ENCODE assay signal across 1 cellular context in the genomic region with DNA sequence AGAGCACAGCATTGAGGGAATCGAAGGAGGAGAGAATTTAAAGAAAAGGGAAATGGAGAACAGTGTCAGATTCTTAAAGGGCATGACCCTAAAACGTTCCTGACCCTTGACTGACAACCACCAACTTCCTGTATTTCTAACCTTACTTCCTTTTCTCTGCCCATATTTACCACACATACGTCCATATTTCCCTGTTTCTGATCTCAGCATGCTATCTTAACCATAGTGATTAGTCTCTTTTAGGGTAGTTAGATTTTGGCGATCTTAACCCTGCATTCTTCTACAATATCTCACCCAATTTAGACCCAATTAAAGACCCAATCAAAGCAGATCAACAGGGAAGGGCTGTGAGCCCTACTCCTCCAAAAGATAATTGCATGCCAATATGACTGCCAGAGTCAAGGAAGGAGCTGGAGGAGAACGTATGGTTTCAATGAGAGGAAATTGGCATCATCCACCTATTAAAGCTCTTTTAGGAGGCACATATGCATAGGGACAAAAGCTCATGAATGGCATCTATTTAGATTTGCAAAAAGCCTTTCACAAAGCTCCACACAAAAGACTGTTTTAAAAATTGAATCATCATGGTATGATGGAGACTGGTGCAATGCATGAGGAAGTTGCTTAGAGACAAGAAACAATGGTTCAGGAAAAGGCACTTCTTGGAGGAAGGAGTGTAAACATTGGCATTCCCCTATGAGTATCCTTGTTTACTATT.
A peak's percentile ranks its signal among the peaks of the same experiment; 100 is the strongest.
TF ChIP-seq lines count a peak whose summit lies in the region.

No MANE protein-coding gene starts in this region.

TF ChIP-seq in K562, 482 proteins besides CTCF, POLR2A, EP300 and RAD21 (continued from another document and continues in another):
- TF ChIP-seq, protein P1, sequence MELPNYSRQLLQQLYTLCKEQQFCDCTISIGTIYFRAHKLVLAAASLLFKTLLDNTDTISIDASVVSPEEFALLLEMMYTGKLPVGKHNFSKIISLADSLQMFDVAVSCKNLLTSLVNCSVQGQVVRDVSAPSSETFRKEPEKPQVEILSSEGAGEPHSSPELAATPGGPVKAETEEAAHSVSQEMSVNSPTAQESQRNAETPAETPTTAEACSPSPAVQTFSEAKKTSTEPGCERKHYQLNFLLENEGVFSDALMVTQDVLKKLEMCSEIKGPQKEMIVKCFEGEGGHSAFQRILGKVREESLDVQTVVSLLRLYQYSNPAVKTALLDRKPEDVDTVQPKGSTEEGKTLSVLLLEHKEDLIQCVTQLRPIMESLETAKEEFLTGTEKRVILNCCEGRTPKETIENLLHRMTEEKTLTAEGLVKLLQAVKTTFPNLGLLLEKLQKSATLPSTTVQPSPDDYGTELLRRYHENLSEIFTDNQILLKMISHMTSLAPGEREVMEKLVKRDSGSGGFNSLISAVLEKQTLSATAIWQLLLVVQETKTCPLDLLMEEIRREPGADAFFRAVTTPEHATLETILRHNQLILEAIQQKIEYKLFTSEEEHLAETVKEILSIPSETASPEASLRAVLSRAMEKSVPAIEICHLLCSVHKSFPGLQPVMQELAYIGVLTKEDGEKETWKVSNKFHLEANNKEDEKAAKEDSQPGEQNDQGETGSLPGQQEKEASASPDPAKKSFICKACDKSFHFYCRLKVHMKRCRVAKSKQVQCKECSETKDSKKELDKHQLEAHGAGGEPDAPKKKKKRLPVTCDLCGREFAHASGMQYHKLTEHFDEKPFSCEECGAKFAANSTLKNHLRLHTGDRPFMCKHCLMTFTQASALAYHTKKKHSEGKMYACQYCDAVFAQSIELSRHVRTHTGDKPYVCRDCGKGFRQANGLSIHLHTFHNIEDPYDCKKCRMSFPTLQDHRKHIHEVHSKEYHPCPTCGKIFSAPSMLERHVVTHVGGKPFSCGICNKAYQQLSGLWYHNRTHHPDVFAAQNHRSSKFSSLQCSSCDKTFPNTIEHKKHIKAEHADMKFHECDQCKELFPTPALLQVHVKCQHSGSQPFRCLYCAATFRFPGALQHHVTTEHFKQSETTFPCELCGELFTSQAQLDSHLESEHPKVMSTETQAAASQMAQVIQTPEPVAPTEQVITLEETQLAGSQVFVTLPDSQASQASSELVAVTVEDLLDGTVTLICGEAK (IDR thresholded peaks at IDR 0.05), result peak; percentile 73
- TF ChIP-seq, protein P1 (CRISPR knock-in tag; IDR thresholded peaks at IDR 0.05), result no peak
- TF ChIP-seq, protein P2, sequence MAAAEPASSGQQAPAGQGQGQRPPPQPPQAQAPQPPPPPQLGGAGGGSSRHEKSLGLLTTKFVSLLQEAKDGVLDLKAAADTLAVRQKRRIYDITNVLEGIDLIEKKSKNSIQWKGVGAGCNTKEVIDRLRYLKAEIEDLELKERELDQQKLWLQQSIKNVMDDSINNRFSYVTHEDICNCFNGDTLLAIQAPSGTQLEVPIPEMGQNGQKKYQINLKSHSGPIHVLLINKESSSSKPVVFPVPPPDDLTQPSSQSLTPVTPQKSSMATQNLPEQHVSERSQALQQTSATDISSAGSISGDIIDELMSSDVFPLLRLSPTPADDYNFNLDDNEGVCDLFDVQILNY (CRISPR knock-in tag; IDR thresholded peaks at IDR 0.05), result no peak
- TF ChIP-seq SRSF7 (optimal IDR thresholded peaks at IDR 0.05; ENCODE audit: low read depth, low read length), result no peak
- TF ChIP-seq, protein P3, sequence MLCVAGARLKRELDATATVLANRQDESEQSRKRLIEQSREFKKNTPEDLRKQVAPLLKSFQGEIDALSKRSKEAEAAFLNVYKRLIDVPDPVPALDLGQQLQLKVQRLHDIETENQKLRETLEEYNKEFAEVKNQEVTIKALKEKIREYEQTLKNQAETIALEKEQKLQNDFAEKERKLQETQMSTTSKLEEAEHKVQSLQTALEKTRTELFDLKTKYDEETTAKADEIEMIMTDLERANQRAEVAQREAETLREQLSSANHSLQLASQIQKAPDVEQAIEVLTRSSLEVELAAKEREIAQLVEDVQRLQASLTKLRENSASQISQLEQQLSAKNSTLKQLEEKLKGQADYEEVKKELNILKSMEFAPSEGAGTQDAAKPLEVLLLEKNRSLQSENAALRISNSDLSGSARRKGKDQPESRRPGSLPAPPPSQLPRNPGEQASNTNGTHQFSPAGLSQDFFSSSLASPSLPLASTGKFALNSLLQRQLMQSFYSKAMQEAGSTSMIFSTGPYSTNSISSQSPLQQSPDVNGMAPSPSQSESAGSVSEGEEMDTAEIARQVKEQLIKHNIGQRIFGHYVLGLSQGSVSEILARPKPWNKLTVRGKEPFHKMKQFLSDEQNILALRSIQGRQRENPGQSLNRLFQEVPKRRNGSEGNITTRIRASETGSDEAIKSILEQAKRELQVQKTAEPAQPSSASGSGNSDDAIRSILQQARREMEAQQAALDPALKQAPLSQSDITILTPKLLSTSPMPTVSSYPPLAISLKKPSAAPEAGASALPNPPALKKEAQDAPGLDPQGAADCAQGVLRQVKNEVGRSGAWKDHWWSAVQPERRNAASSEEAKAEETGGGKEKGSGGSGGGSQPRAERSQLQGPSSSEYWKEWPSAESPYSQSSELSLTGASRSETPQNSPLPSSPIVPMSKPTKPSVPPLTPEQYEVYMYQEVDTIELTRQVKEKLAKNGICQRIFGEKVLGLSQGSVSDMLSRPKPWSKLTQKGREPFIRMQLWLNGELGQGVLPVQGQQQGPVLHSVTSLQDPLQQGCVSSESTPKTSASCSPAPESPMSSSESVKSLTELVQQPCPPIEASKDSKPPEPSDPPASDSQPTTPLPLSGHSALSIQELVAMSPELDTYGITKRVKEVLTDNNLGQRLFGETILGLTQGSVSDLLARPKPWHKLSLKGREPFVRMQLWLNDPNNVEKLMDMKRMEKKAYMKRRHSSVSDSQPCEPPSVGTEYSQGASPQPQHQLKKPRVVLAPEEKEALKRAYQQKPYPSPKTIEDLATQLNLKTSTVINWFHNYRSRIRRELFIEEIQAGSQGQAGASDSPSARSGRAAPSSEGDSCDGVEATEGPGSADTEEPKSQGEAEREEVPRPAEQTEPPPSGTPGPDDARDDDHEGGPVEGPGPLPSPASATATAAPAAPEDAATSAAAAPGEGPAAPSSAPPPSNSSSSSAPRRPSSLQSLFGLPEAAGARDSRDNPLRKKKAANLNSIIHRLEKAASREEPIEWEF (CRISPR knock-in tag; IDR thresholded peaks at IDR 0.05), result no peak
- TF ChIP-seq, protein P4, sequence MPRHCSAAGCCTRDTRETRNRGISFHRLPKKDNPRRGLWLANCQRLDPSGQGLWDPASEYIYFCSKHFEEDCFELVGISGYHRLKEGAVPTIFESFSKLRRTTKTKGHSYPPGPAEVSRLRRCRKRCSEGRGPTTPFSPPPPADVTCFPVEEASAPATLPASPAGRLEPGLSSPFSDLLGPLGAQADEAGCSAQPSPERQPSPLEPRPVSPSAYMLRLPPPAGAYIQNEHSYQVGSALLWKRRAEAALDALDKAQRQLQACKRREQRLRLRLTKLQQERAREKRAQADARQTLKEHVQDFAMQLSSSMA (CRISPR knock-in tag; IDR thresholded peaks at IDR 0.05), result no peak
- TF ChIP-seq GABPB1 (CRISPR knock-in tag; IDR thresholded peaks at IDR 0.05), result 0 out of 2 replicates have a peak, but pooled peaks have one; percentile 19
- 0 out of 2 replicates have a peak, but pooled peaks have one; percentile 43 for TF ChIP-seq SMARCE1 (IDR thresholded peaks at IDR 0.05)
- no peak for TF ChIP-seq TSC22D4 (tag; IDR thresholded peaks at IDR 0.05)
- TF ChIP-seq EP400 (IDR thresholded peaks at IDR 0.05), result 0 out of 2 replicates have a peak, but pooled peaks have one; percentile 18
- no peak for TF ChIP-seq ZNF239 (CRISPR knock-in tag; IDR thresholded peaks at IDR 0.05)
- no peak for TF ChIP-seq POLR2B (IDR thresholded peaks at IDR 0.05; ENCODE audit: low read depth, partially characterized antibody)
- no peak for TF ChIP-seq NR4A1 (CRISPR knock-in tag; IDR thresholded peaks at IDR 0.05)
- TF ChIP-seq NR4A1 (tag; IDR thresholded peaks at IDR 0.05), result 0 out of 2 replicates have a peak, but pooled peaks have one; percentile 21
- no peak; the same call in 1 of the 2 replicates for TF ChIP-seq NBN (IDR thresholded peaks at IDR 0.05; ENCODE audit: low read depth)
- peak; percentile 54 to 64; a peak in 2 of 4 replicates for TF ChIP-seq FOXK2 (conservative IDR thresholded peaks at IDR 0.05 in 1 of 2, IDR thresholded peaks at IDR 0.05 in 1 of 2; ENCODE audit: low read depth in 2 of 2)
- TF ChIP-seq BHLHE40 (IDR thresholded peaks at IDR 0.05; ENCODE audit: low read length), result peak; percentile 54; the same call in 1 of the 2 replicates
- TF ChIP-seq, protein P5, sequence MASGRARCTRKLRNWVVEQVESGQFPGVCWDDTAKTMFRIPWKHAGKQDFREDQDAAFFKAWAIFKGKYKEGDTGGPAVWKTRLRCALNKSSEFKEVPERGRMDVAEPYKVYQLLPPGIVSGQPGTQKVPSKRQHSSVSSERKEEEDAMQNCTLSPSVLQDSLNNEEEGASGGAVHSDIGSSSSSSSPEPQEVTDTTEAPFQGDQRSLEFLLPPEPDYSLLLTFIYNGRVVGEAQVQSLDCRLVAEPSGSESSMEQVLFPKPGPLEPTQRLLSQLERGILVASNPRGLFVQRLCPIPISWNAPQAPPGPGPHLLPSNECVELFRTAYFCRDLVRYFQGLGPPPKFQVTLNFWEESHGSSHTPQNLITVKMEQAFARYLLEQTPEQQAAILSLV (tag; IDR thresholded peaks at IDR 0.05), result no peak
- peak in 1 of 2 experiments; percentile 17; a peak in 2 of 4 replicates for TF ChIP-seq TRIM24 (IDR thresholded peaks at IDR 0.05)
- no peak for TF ChIP-seq SMAD2 (IDR thresholded peaks at IDR 0.05; ENCODE audit: low read depth, low read length)
- TF ChIP-seq PYGO2 (tag; IDR thresholded peaks at IDR 0.05), result no peak
- TF ChIP-seq GATAD2B (IDR thresholded peaks at IDR 0.05; ENCODE audit: borderline replicate concordance), result no peak
- 0 out of 2 replicates have a peak, but pooled peaks have one; percentile 13 for TF ChIP-seq ETV1 (tag; conservative IDR thresholded peaks at IDR 0.05; ENCODE audit: low read depth)
- no peak for TF ChIP-seq ZC3H11A (IDR thresholded peaks at IDR 0.05; ENCODE audit: low read depth, low read length)
- TF ChIP-seq NFIX (CRISPR knock-in tag; IDR thresholded peaks at IDR 0.05; ENCODE audit: low read depth), result no peak
- TF ChIP-seq SRF (CRISPR knock-in tag; IDR thresholded peaks at IDR 0.05), result no peak
- TF ChIP-seq SLC30A9 (CRISPR knock-in tag; IDR thresholded peaks at IDR 0.05), result no peak
- TF ChIP-seq RFX7 (CRISPR knock-in tag; IDR thresholded peaks at IDR 0.05), result no peak
- TF ChIP-seq ZNF165 (CRISPR knock-in tag; IDR thresholded peaks at IDR 0.05; ENCODE audit: borderline replicate concordance), result no peak
- TF ChIP-seq, protein P6, sequence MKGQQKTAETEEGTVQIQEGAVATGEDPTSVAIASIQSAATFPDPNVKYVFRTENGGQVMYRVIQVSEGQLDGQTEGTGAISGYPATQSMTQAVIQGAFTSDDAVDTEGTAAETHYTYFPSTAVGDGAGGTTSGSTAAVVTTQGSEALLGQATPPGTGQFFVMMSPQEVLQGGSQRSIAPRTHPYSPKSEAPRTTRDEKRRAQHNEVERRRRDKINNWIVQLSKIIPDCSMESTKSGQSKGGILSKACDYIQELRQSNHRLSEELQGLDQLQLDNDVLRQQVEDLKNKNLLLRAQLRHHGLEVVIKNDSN (CRISPR knock-in tag; IDR thresholded peaks at IDR 0.05), result no peak
- no peak for TF ChIP-seq NR1H2 (CRISPR knock-in tag; IDR thresholded peaks at IDR 0.05)
- no peak for TF ChIP-seq POLR2AphosphoS5 (IDR thresholded peaks at IDR 0.05; ENCODE audit: control insufficient read depth, insufficient read depth, low read depth, low read length)
- TF ChIP-seq CEBPB (tag; IDR thresholded peaks at IDR 0.05), result no peak
- no peak for TF ChIP-seq SMARCC2 (IDR thresholded peaks at IDR 0.05; ENCODE audit: low read depth)
- TF ChIP-seq PHB2 (IDR thresholded peaks at IDR 0.05; ENCODE audit: low read depth), result no peak
- 0 out of 2 replicates have a peak, but pooled peaks have one; percentile 1 for TF ChIP-seq SIN3B (IDR thresholded peaks at IDR 0.05; ENCODE audit: low read depth)
- TF ChIP-seq MBD2 (IDR thresholded peaks at IDR 0.05; ENCODE audit: borderline replicate concordance, low read depth), result no peak
- no peak for TF ChIP-seq ZNF384 (IDR thresholded peaks at IDR 0.05; ENCODE audit: low read depth, low read length)
- peak; percentile 53 for TF ChIP-seq GABPA (tag; conservative IDR thresholded peaks at IDR 0.05; ENCODE audit: low read depth)
- TF ChIP-seq JUND (IDR thresholded peaks at IDR 0.05; ENCODE audit: borderline replicate concordance, low read depth, low read length), result no peak
- peak; percentile 36; the same call in 1 of the 3 replicates for TF ChIP-seq JUND (tag; IDR thresholded peaks at IDR 0.05; ENCODE audit: borderline replicate concordance, low read depth, low read length)
- TF ChIP-seq ILK (tag; IDR thresholded peaks at IDR 0.05; ENCODE audit: borderline replicate concordance, low read depth), result no peak
- TF ChIP-seq RNF2 (IDR thresholded peaks at IDR 0.05), result 0 out of 2 replicates have a peak, but pooled peaks have one; percentile 40
